29 cellular contexts compared by ENCODE assay signal in the genomic region with DNA sequence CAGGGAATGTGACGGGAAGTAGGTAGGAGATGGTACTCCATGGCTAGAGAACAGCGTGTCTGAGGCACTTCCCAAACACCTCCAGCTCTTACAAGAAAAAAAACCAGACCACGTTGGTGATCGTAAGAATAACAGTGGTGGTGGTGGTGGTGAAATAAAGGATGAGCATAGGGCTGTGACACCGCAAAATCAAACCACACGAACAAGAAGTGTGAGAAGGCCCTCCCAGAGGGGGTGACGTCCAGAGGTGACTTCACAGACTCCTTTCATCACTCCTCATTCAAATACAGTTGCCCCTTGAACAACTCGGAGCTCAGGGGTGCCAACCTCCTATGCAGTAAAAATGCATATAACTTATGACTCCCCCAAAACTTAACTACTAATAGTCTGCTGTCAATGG.
"Had no signal": no experiment of that assay in that cellular context is flagged by ENCODE, and none has a peak within 500 bp of the region (broad histone marks: within the 10 kb centered on the region; RNA-seq: fewer than 3 reads in every experiment).

No MANE protein-coding gene starts in this region.

- H3K4me3 Mint-ChIP-seq: activated CD4-positive, alpha-beta T cell treated with anti-CD3 and anti-CD28 coated beads, Interleukin-2, amount 10 ng/mL, durations not matched to agents 24 days and 14 days; activated CD8-positive, alpha-beta T cell treated with anti-CD3 and anti-CD28 coated beads for 36 hours; activated naive CD4-positive, alpha-beta T cell treated with anti-CD3 and anti-CD28 coated beads, Interleukin-2, amount 10 ng/mL, durations not matched to agents 7 days and 5 days; activated naive CD8-positive, alpha-beta T cell; activated naive CD8-positive, alpha-beta T cell treated with anti-CD3 and anti-CD28 coated beads, Interleukin-2, amount 50 U/mL, for 24 hours; T-helper 1 cell treated with Interleukin-12 subunit alpha and Interleukin-12 subunit beta and Interleukin-4 antibody, amounts not matched to agents 30 μg/mL and 1 μg/mL, for 36 hours; T-helper 2 cell treated with Interferon-gamma antibody and Interleukin-4, amounts not matched to agents 5 μg/mL and 100 μg/mL, for 36 hours had no signal

- ATAC-seq: activated CD8-positive, alpha-beta T cell treated with anti-CD3 and anti-CD28 coated beads for 36 hours; activated naive CD8-positive, alpha-beta T cell treated with anti-CD3 and anti-CD28 coated beads, Interleukin-2, amount 50 U/mL, for 24 hours; Panc1 had no signal

- H3K4me1 ChIP-seq: SJSA1 had no signal

- H3K9me3 Mint-ChIP-seq: activated CD4-positive, alpha-beta T cell treated with anti-CD3 and anti-CD28 coated beads, Interleukin-2, amount 10 ng/mL, durations not matched to agents 24 days and 14 days; activated CD8-positive, alpha-beta T cell treated with anti-CD3 and anti-CD28 coated beads for 36 hours; activated naive CD4-positive, alpha-beta T cell treated with anti-CD3 and anti-CD28 coated beads, Interleukin-2, amount 10 ng/mL, durations not matched to agents 7 days and 5 days; activated naive CD8-positive, alpha-beta T cell treated with anti-CD3 and anti-CD28 coated beads, Interleukin-2, amount 50 U/mL, for 24 hours; T-helper 1 cell treated with Interleukin-12 subunit alpha and Interleukin-12 subunit beta and Interleukin-4 antibody, amounts not matched to agents 30 μg/mL and 1 μg/mL, for 36 hours; T-helper 2 cell treated with Interferon-gamma antibody and Interleukin-4, amounts not matched to agents 5 μg/mL and 100 μg/mL, for 36 hours had no signal

- H3K27ac Mint-ChIP-seq: activated CD4-positive, alpha-beta T cell treated with anti-CD3 and anti-CD28 coated beads, Interleukin-2, amount 10 ng/mL, durations not matched to agents 24 days and 14 days; activated CD8-positive, alpha-beta T cell treated with anti-CD3 and anti-CD28 coated beads for 36 hours; activated naive CD4-positive, alpha-beta T cell treated with anti-CD3 and anti-CD28 coated beads, Interleukin-2, amount 10 ng/mL, durations not matched to agents 7 days and 5 days; activated naive CD8-positive, alpha-beta T cell; activated naive CD8-positive, alpha-beta T cell treated with anti-CD3 and anti-CD28 coated beads, Interleukin-2, amount 50 U/mL, for 24 hours; T-helper 1 cell treated with Interleukin-12 subunit alpha and Interleukin-12 subunit beta and Interleukin-4 antibody, amounts not matched to agents 30 μg/mL and 1 μg/mL, for 36 hours; T-helper 2 cell treated with Interferon-gamma antibody and Interleukin-4, amounts not matched to agents 5 μg/mL and 100 μg/mL, for 36 hours had no signal

- H3K27ac ChIP-seq: SJSA1 had no signal

- H3K27me3 Mint-ChIP-seq: activated CD4-positive, alpha-beta T cell treated with anti-CD3 and anti-CD28 coated beads, Interleukin-2, amount 10 ng/mL, durations not matched to agents 24 days and 14 days; activated CD8-positive, alpha-beta T cell treated with anti-CD3 and anti-CD28 coated beads for 36 hours; activated naive CD4-positive, alpha-beta T cell treated with anti-CD3 and anti-CD28 coated beads, Interleukin-2, amount 10 ng/mL, durations not matched to agents 7 days and 5 days; activated naive CD8-positive, alpha-beta T cell; activated naive CD8-positive, alpha-beta T cell treated with anti-CD3 and anti-CD28 coated beads, Interleukin-2, amount 50 U/mL, for 24 hours; brain had no signal

- DNase-seq: activated CD4-positive, alpha-beta T cell treated with anti-CD3 and anti-CD28 coated beads, Interleukin-2, amount 10 ng/mL, durations not matched to agents 24 days and 14 days; activated CD4-positive, alpha-beta T cell treated with anti-CD3 and anti-CD28 coated beads, Interleukin-2, amount 50 U/mL, for 4 hours; activated CD8-positive, alpha-beta T cell treated with anti-CD3 and anti-CD28 coated beads for 36 hours; activated effector memory CD4-positive, alpha-beta T cell treated with Interleukin-2 at 50 U/mL for 16 hours; activated naive CD4-positive, alpha-beta T cell treated with anti-CD3 and anti-CD28 coated beads, Interleukin-2, amount 10 ng/mL, durations not matched to agents 7 days and 5 days; activated naive CD8-positive, alpha-beta T cell treated with anti-CD3 and anti-CD28 coated beads, Interleukin-2, amount 50 U/mL, for 24 hours; activated T-cell treated with anti-CD3 and anti-CD28 coated beads, Interleukin-2, amount 50 U/mL, for 48 hours; central memory CD4-positive, alpha-beta T cell; Karpas-422; KBM-7; MG63; NCI-H1092; NCI-H1436 treated with DMSO at 0.1 percent for 48 hours; NCI-H187; NCI-H2029 treated with DMSO at 0.1 percent for 48 hours; NCI-H2107; NCI-H2171; NCI-H446; NCI-H510A treated with DMSO at 0.1 percent for 48 hours; NCI-H526 treated with DMSO at 0.1 percent for 48 hours; NCI-H774; SHP77; SK-N-SH had no signal

- H3K27me3 ChIP-seq: MG63, SJSA1 had no signal

- H3K9ac ChIP-seq: SK-N-SH had no signal

- H3K9me3 ChIP-seq: MG63, SJSA1, SK-N-SH had no signal

- H3K4me2 ChIP-seq: SK-N-SH had no signal

- H3K4me1 Mint-ChIP-seq: activated CD4-positive, alpha-beta T cell treated with anti-CD3 and anti-CD28 coated beads, Interleukin-2, amount 10 ng/mL, durations not matched to agents 24 days and 14 days; activated naive CD4-positive, alpha-beta T cell treated with anti-CD3 and anti-CD28 coated beads, Interleukin-2, amount 10 ng/mL, durations not matched to agents 7 days and 5 days; activated naive CD8-positive, alpha-beta T cell treated with anti-CD3 and anti-CD28 coated beads, Interleukin-2, amount 50 U/mL, for 24 hours had no signal

- H3K4me3 ChIP-seq: MG63, SJSA1 had no signal
